ENCODE assay signal across 1 cellular context in genomic region chr4:101169044-101170014, GRCh38.
A peak's percentile ranks its signal among the peaks of the same experiment; 100 is the strongest.
TF ChIP-seq lines count a peak whose summit lies in the region.

No MANE protein-coding gene starts in this region.

TF ChIP-seq in H1, 55 proteins besides CTCF, POLR2A, EP300 and RAD21 (continued from another document):
- TF ChIP-seq SRF (IDR thresholded peaks at IDR 0.05; ENCODE audit: low read depth, low read length) (no peak), KDM4A (IDR thresholded peaks at IDR 0.05; ENCODE audit: low read depth, low read length, severe bottlenecking) (no peak), CTBP2 (IDR thresholded peaks at IDR 0.05; ENCODE audit: borderline replicate concordance, insufficient read depth, insufficient read length, low read length) (no peak), KDM5A (IDR thresholded peaks at IDR 0.05; ENCODE audit: low read length) (no peak), MAFK (IDR thresholded peaks at IDR 0.05; ENCODE audit: low read depth, low read length) (peak; percentile 92), EZH2 (IDR thresholded peaks at IDR 0.05; ENCODE audit: low read depth, low read length, severe bottlenecking) (no peak), YY1 (IDR thresholded peaks at IDR 0.05; ENCODE audit: low read depth, low read length) (0 out of 2 replicates have a peak, but pooled peaks have one; percentile 47), POLR2AphosphoS5 (IDR thresholded peaks at IDR 0.05; ENCODE audit: low read depth, low read length) (no peak), BCL11A (IDR thresholded peaks at IDR 0.05; ENCODE audit: low read depth in 2 of 2, low read length in 2 of 2) (no peak), CBX5 (IDR thresholded peaks at IDR 0.05; ENCODE audit: low read depth, low read length) (no peak), TBP (IDR thresholded peaks at IDR 0.05; ENCODE audit: low read depth, low read length) (no peak), SIN3A (conservative IDR thresholded peaks at IDR 0.05 in 1 of 2, IDR thresholded peaks at IDR 0.05 in 1 of 2; ENCODE audit: low read depth in 1 of 2, low read length in 2 of 2) (no peak), EGR1 (IDR thresholded peaks at IDR 0.05; ENCODE audit: borderline replicate concordance, low read depth, low read length) (no peak), TAF7 (optimal IDR thresholded peaks at IDR 0.05; ENCODE audit: borderline replicate concordance, low read depth, low read length) (peak; percentile 16), RBBP5 (IDR thresholded peaks at IDR 0.05; ENCODE audit: borderline replicate concordance, low read depth, low read length) (no peak), FOSL1 (IDR thresholded peaks at IDR 0.05; ENCODE audit: insufficient read depth, low read depth, low read length) (no peak), SP4 (IDR thresholded peaks at IDR 0.05; ENCODE audit: low read length) (no peak), SAP30 (IDR thresholded peaks at IDR 0.05; ENCODE audit: insufficient read depth, insufficient replicate concordance, low read length) (no peak), KDM1A (IDR thresholded peaks at IDR 0.05; ENCODE audit: borderline replicate concordance, low read length) (no peak), CEBPB (IDR thresholded peaks at IDR 0.05; ENCODE audit: low read depth, low read length) (no peak), SP2 (IDR thresholded peaks at IDR 0.05; ENCODE audit: low read length) (no peak), CREB1 (IDR thresholded peaks at IDR 0.05) (no peak; the same call in 1 of the 2 replicates), TAF1 (IDR thresholded peaks at IDR 0.05; ENCODE audit: low read depth, low read length) (no peak)
- TF ChIP-seq, protein P1, sequence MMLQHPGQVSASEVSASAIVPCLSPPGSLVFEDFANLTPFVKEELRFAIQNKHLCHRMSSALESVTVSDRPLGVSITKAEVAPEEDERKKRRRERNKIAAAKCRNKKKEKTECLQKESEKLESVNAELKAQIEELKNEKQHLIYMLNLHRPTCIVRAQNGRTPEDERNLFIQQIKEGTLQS (IDR thresholded peaks at IDR 0.05; ENCODE audit: insufficient read depth, low read depth, low read length) = no peak
- TF ChIP-seq, protein P2, sequence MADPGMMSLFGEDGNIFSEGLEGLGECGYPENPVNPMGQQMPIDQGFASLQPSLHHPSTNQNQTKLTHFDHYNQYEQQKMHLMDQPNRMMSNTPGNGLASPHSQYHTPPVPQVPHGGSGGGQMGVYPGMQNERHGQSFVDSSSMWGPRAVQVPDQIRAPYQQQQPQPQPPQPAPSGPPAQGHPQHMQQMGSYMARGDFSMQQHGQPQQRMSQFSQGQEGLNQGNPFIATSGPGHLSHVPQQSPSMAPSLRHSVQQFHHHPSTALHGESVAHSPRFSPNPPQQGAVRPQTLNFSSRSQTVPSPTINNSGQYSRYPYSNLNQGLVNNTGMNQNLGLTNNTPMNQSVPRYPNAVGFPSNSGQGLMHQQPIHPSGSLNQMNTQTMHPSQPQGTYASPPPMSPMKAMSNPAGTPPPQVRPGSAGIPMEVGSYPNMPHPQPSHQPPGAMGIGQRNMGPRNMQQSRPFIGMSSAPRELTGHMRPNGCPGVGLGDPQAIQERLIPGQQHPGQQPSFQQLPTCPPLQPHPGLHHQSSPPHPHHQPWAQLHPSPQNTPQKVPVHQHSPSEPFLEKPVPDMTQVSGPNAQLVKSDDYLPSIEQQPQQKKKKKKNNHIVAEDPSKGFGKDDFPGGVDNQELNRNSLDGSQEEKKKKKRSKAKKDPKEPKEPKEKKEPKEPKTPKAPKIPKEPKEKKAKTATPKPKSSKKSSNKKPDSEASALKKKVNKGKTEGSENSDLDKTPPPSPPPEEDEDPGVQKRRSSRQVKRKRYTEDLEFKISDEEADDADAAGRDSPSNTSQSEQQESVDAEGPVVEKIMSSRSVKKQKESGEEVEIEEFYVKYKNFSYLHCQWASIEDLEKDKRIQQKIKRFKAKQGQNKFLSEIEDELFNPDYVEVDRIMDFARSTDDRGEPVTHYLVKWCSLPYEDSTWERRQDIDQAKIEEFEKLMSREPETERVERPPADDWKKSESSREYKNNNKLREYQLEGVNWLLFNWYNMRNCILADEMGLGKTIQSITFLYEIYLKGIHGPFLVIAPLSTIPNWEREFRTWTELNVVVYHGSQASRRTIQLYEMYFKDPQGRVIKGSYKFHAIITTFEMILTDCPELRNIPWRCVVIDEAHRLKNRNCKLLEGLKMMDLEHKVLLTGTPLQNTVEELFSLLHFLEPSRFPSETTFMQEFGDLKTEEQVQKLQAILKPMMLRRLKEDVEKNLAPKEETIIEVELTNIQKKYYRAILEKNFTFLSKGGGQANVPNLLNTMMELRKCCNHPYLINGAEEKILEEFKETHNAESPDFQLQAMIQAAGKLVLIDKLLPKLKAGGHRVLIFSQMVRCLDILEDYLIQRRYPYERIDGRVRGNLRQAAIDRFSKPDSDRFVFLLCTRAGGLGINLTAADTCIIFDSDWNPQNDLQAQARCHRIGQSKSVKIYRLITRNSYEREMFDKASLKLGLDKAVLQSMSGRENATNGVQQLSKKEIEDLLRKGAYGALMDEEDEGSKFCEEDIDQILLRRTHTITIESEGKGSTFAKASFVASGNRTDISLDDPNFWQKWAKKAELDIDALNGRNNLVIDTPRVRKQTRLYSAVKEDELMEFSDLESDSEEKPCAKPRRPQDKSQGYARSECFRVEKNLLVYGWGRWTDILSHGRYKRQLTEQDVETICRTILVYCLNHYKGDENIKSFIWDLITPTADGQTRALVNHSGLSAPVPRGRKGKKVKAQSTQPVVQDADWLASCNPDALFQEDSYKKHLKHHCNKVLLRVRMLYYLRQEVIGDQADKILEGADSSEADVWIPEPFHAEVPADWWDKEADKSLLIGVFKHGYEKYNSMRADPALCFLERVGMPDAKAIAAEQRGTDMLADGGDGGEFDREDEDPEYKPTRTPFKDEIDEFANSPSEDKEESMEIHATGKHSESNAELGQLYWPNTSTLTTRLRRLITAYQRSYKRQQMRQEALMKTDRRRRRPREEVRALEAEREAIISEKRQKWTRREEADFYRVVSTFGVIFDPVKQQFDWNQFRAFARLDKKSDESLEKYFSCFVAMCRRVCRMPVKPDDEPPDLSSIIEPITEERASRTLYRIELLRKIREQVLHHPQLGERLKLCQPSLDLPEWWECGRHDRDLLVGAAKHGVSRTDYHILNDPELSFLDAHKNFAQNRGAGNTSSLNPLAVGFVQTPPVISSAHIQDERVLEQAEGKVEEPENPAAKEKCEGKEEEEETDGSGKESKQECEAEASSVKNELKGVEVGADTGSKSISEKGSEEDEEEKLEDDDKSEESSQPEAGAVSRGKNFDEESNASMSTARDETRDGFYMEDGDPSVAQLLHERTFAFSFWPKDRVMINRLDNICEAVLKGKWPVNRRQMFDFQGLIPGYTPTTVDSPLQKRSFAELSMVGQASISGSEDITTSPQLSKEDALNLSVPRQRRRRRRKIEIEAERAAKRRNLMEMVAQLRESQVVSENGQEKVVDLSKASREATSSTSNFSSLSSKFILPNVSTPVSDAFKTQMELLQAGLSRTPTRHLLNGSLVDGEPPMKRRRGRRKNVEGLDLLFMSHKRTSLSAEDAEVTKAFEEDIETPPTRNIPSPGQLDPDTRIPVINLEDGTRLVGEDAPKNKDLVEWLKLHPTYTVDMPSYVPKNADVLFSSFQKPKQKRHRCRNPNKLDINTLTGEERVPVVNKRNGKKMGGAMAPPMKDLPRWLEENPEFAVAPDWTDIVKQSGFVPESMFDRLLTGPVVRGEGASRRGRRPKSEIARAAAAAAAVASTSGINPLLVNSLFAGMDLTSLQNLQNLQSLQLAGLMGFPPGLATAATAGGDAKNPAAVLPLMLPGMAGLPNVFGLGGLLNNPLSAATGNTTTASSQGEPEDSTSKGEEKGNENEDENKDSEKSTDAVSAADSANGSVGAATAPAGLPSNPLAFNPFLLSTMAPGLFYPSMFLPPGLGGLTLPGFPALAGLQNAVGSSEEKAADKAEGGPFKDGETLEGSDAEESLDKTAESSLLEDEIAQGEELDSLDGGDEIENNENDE (IDR thresholded peaks at IDR 0.05; ENCODE audit: insufficient replicate concordance, low read length) = no peak
